1 cellular context compared by ENCODE assay signal in the genomic region with DNA sequence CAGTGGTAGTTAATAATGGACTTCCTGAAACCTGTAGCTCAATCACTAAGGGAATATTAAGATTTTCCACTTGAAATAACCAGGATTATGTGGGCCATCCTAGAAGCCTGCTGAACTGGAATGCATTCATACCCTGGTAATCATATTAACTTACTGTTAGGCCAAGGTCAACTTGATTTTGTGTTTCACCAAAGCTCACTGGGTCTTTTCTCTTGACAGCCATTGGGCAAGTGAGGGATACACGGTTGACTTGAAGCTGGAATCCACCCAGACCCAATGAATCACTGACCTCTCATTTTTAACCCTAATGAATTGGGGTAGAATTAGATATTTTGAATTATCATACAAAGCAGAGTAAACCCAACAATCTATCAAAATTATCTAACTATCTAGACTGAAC.
TF ChIP-seq lines count a peak whose summit lies in the region.

No MANE protein-coding gene starts in this region.

TF ChIP-seq in endothelial cell of umbilical vein, 7 proteins besides CTCF, POLR2A, EP300 and RAD21 (continued from another document):
- TF ChIP-seq FOS (IDR thresholded peaks at IDR 0.05; ENCODE audit: borderline replicate concordance, insufficient read depth, low read length), result no peak
- no peak for TF ChIP-seq MYC (IDR thresholded peaks at IDR 0.05; ENCODE audit: low read depth, low read length)
- TF ChIP-seq, protein P1, sequence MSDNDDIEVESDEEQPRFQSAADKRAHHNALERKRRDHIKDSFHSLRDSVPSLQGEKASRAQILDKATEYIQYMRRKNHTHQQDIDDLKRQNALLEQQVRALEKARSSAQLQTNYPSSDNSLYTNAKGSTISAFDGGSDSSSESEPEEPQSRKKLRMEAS (IDR thresholded peaks at IDR 0.05; ENCODE audit: insufficient read depth, insufficient read length), result no peak
- TF ChIP-seq EZH2 (IDR thresholded peaks at IDR 0.05; ENCODE audit: borderline replicate concordance, low read depth, low read length, severe bottlenecking), result no peak
